9 cellular contexts compared by ENCODE assay signal in the genomic region with DNA sequence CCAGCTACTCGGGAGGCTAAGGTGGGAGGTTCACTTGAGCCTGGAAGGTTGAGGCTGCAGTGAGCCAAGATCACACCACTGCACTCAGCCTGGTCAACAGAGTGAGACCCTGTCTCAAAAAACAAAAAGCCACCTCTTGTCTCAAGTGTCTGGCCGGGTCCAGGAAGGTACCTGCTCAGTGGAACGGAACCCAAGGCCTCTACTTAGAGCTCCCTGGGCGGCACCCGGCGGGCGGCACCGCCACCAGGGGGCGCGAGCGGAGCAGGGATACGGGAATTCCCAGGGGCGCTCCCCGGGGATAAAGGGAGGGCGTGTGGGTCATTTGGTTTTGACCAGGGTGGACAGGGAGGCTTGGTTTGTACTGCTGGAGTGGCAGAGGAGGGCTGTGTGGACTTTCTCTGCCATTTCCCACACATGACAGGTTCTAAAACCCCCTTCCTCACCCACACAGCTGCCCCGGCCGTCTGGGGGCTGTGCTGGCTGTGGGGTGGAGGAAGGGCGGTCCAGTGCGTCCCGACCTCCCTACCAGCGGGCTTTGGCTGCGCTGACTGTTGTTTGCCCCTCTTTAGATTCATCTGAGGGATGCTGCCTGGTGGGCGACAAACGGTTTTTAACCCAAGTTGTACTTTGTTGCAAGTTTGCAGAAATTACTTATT.
A peak's percentile ranks its signal among the peaks of the same experiment; 100 is the strongest.
DNase-seq lines count a peak whose midpoint lies in the region; ATAC-seq lines count a peak whose summit lies in the region.
"Had no signal": no experiment of that assay in that cellular context is flagged by ENCODE, and none has a peak within 500 bp of the region (broad histone marks: within the 10 kb centered on the region; RNA-seq: fewer than 3 reads in every experiment).

No MANE protein-coding gene starts in this region.

- no peaks in the 10 kb centered on the region for H3K9me3 Mint-ChIP-seq in activated T-helper 17 cell treated with anti-CD3 and anti-CD28 coated beads, Interleukin-2, amount 50 U/mL, for 72 hours

- H3K27me3 ChIP-seq in right cardiac atrium (ENCODE audit: control insufficient read depth, insufficient read depth), result no peaks in the 10 kb centered on the region

- H3K4me3 ChIP-seq in right cardiac atrium (ENCODE audit: low read length), result no peak overlapping the region

- no peak overlapping the region for H3K27ac Mint-ChIP-seq in activated T-helper 17 cell treated with anti-CD3 and anti-CD28 coated beads, Interleukin-2, amount 50 U/mL, for 72 hours
- H3K27ac Mint-ChIP-seq: dendritic cell treated with granulocyte-macrophage colony-stimulating factor and Interleukin-4, amounts not matched to agents 40 ng/mL and 50 ng/mL, for 4 days had no signal

- peaks cover 4% of the 10 kb centered on the region for H3K4me1 Mint-ChIP-seq in activated T-helper 17 cell treated with anti-CD3 and anti-CD28 coated beads, Interleukin-2, amount 50 U/mL, for 72 hours

- WGBS in right cardiac atrium, result 15% methylated on average over 24 of the region's 24 CpGs

- DNase-seq in AG08395 (ENCODE audit: low spot score), result peak; percentile 56
- peak; percentile 36 for DNase-seq in NAMALWA (ENCODE audit: low spot score)
- peak; percentile 39 to 73 (median 72) for DNase-seq in right cardiac atrium
- peak; percentile 55 to 71 for DNase-seq in stimulated activated CD4-positive, alpha-beta T cell treated with anti-CD3 and anti-CD28 coated beads, Interleukin-2, amount 100 ng/mL, for 24 hours
- no peak for DNase-seq in A172 (ENCODE audit: low spot score)
- no peak for DNase-seq in KG1 (lab: John Stamatoyannopoulos, UW)

- H3K27me3 Mint-ChIP-seq in activated T-helper 17 cell treated with anti-CD3 and anti-CD28 coated beads, Interleukin-2, amount 50 U/mL, for 72 hours, result peaks cover 10% of the 10 kb centered on the region

- peak; percentile 62 for ATAC-seq in GM18868 (IDR thresholded peaks at IDR 0.05; ENCODE audit: unreplicated experiment)
- ATAC-seq in activated T-helper 17 cell treated with anti-CD3 and anti-CD28 coated beads, Interleukin-2, amount 50 U/mL, for 72 hours (replicated peaks), result peak; percentile 59
- peak in 1 of 2 donors; percentile 65 for ATAC-seq in right cardiac atrium

- no peaks in the 10 kb centered on the region for H3K36me3 Mint-ChIP-seq in activated T-helper 17 cell treated with anti-CD3 and anti-CD28 coated beads, Interleukin-2, amount 50 U/mL, for 72 hours (ENCODE audit: low read depth)

- H3K4me3 Mint-ChIP-seq in activated T-helper 17 cell treated with anti-CD3 and anti-CD28 coated beads, Interleukin-2, amount 50 U/mL, for 72 hours, result no peak overlapping the region
- H3K4me3 Mint-ChIP-seq: dendritic cell treated with granulocyte-macrophage colony-stimulating factor and Interleukin-4, amounts not matched to agents 40 ng/mL and 50 ng/mL, for 4 days had no signal

- H3K9me3 ChIP-seq in right cardiac atrium (ENCODE audit: control insufficient read depth, low read length), result no peaks in the 10 kb centered on the region

- no peaks in the 10 kb centered on the region for H3K4me1 ChIP-seq in right cardiac atrium (ENCODE audit: control insufficient read depth, insufficient read depth, low read length)

- no peak overlapping the region for H3K27ac ChIP-seq in right cardiac atrium (ENCODE audit: low read length)

- intact Hi-C loops in right cardiac atrium (cut with DNase I), result no loop called here

Comparison
In these comparisons a context has a peak if more than half of its experiments do, and no peak if none do; other contexts are left out.
1. DNase-seq: peak in AG08395 (single experiment), NAMALWA (single experiment), right cardiac atrium (3 of 3) and stimulated activated CD4-positive, alpha-beta T cell treated with anti-CD3 and anti-CD28 coated beads, Interleukin-2, amount 100 ng/mL, for 24 hours (2 of 2); none in A172 (single experiment) and KG1 (single experiment).